8 cellular contexts compared by ENCODE assay signal in genomic region chr1:161398900-161399256, GRCh38. TPM values are rescaled to one million over a fixed set of nuclear protein-coding genes. Genes with fewer than 3 reads are reported as not detected.
DNase-seq lines count a peak whose midpoint lies in the region; ATAC-seq and TF ChIP-seq lines count a peak whose summit lies in the region.

No MANE protein-coding gene starts in this region.

- H3K4me3 Mint-ChIP-seq in naive thymus-derived CD4-positive, alpha-beta T cell = peak overlapping the region; percentile 93 to 99 (median 96)

- intact Hi-C loops in naive thymus-derived CD4-positive, alpha-beta T cell (cut with micrococcal nuclease) = loop anchor here (1.0 to 10.0 kb wide), 6 partner anchors 9 to 1474 kb away; partner anchors contain the start of gene TAGLN2 (in 1 of the 2)

- H3K27ac ChIP-seq in BLaER1 treated with 17β-estradiol and CSF1 and Interleukin-3, amounts not matched to agents 10 nM and 100 nM = peak overlapping the region; percentile 88 to 99 (median 95)
- H3K27ac ChIP-seq in HUES6 (ENCODE audit: low read depth, low read length) = peak overlapping the region; percentile 85
- peak overlapping the region; percentile 87 to 97 for H3K27ac ChIP-seq in coronary artery
- H3K27ac ChIP-seq in naive thymus-derived CD4-positive, alpha-beta T cell (ENCODE audit: low read depth, low read length) = peak overlapping the region; percentile 92

- ATAC-seq in naive thymus-derived CD4-positive, alpha-beta T cell = peak; percentile 28
- ATAC-seq in HG02571 (IDR thresholded peaks at IDR 0.05; ENCODE audit: unreplicated experiment) = no peak

- H3K27me3 Mint-ChIP-seq in naive thymus-derived CD4-positive, alpha-beta T cell = peaks cover 4 to 13% (median 7%) of the 10 kb centered on the region in 5 donors

- H3K4me1 ChIP-seq in BLaER1 treated with 17β-estradiol and CSF1 and Interleukin-3, amounts not matched to agents 10 nM and 100 nM = peaks cover 17 to 30% (median 22%) of the 10 kb centered on the region in 10 experiments
- H3K4me1 ChIP-seq in HUES6 (ENCODE audit: control insufficient read depth, insufficient read depth, low read length) = peaks cover 3% of the 10 kb centered on the region; the same call in 1 of the 2 replicates
- H3K4me1 ChIP-seq in naive thymus-derived CD4-positive, alpha-beta T cell (ENCODE audit: control insufficient read depth in 2 of 2, insufficient read depth in 2 of 2, low read length in 2 of 2) = peaks cover 11 to 13% of the 10 kb centered on the region in 2 donors

- TF ChIP-seq CTCF in coronary artery (IDR thresholded peaks at IDR 0.05) = no peak

- H3K4me1 Mint-ChIP-seq in naive thymus-derived CD4-positive, alpha-beta T cell = peaks cover 19 to 37% (median 27%) of the 10 kb centered on the region in 7 donors

- H3K9ac ChIP-seq in BLaER1 treated with 17β-estradiol and CSF1 and Interleukin-3, amounts not matched to agents 10 nM and 100 nM = peak overlapping the region; percentile 84 to 97 (median 92)
- peak overlapping the region; percentile 85 for H3K9ac ChIP-seq in HUES6 (ENCODE audit: low read length)

- POLR2A ChIA-PET in naive thymus-derived CD4-positive, alpha-beta T cell (lab: Charles Lee) = no interaction called here

- H3K4me3 ChIP-seq in BLaER1 treated with 17β-estradiol and CSF1 and Interleukin-3, amounts not matched to agents 10 nM and 100 nM = peak overlapping the region; percentile 64 to 87 (median 78)
- H3K4me3 ChIP-seq in HUES6 (ENCODE audit: low read depth, low read length) (peak overlapping the region; percentile 76), coronary artery (peak overlapping the region; percentile 80)
- H3K4me3 ChIP-seq in naive thymus-derived CD4-positive, alpha-beta T cell (ENCODE audit: low read length) = peak overlapping the region; percentile 91

- H3K4me2 ChIP-seq in BLaER1 treated with 17β-estradiol and CSF1 and Interleukin-3, amounts not matched to agents 10 nM and 100 nM = peak overlapping the region; percentile 66 to 91 (median 83)

- CTCF ChIA-PET in naive thymus-derived CD4-positive, alpha-beta T cell (lab: Charles Lee) = no interaction called here

- peaks cover 9 to 16% (median 13%) of the 10 kb centered on the region in 5 donors for H3K36me3 Mint-ChIP-seq in naive thymus-derived CD4-positive, alpha-beta T cell

- no peaks in the 10 kb centered on the region for H3K36me3 ChIP-seq in BLaER1 treated with 17β-estradiol and CSF1 and Interleukin-3, amounts not matched to agents 10 nM and 100 nM
- H3K36me3 ChIP-seq in HUES6 (ENCODE audit: control insufficient read depth, insufficient read depth, low read length) = no peaks in the 10 kb centered on the region
- H3K36me3 ChIP-seq in naive thymus-derived CD4-positive, alpha-beta T cell (ENCODE audit: control insufficient read depth in 2 of 3, insufficient read depth in 3 of 3, low read length in 3 of 3) = peaks cover 0 to 6% (median 0%) of the 10 kb centered on the region in 3 experiments

- H3K9me3 Mint-ChIP-seq in naive thymus-derived CD4-positive, alpha-beta T cell = peaks cover 0 to 12% (median 3%) of the 10 kb centered on the region in 11 donors

- peak overlapping the region; percentile 99 to 100 (median 99) for H3K27ac Mint-ChIP-seq in naive thymus-derived CD4-positive, alpha-beta T cell

- no peaks in the 10 kb centered on the region for H3K27me3 ChIP-seq in BLaER1 treated with 17β-estradiol and CSF1 and Interleukin-3, amounts not matched to agents 10 nM and 100 nM
- H3K27me3 ChIP-seq in HUES6 (ENCODE audit: control insufficient read depth, insufficient read depth, low read length) = no peaks in the 10 kb centered on the region
- H3K27me3 ChIP-seq in naive thymus-derived CD4-positive, alpha-beta T cell (ENCODE audit: control insufficient read depth in 2 of 2, insufficient read depth in 2 of 2, low read length in 2 of 2) = no peaks in the 10 kb centered on the region

- DNase-seq in coronary artery (ENCODE audit: low spot score) (no peak), COR-L47 (lab: John Stamatoyannopoulos, UW) (no peak), NCI-H1092 treated with DMSO at 0.1 percent for 48 hours (lab: John Stamatoyannopoulos, UW) (no peak), LoVo (ENCODE audit: low spot score) (no peak)
- DNase-seq in naive thymus-derived CD4-positive, alpha-beta T cell = no peak

- H3K9me3 ChIP-seq in BLaER1 treated with 17β-estradiol and CSF1 and Interleukin-3, amounts not matched to agents 10 nM and 100 nM (replicated peaks in 1 of 11) = no peaks in the 10 kb centered on the region
- no peaks in the 10 kb centered on the region for H3K9me3 ChIP-seq in HUES6 (ENCODE audit: control insufficient read depth, insufficient read depth, low read depth, low read length)
- no peaks in the 10 kb centered on the region for H3K9me3 ChIP-seq in naive thymus-derived CD4-positive, alpha-beta T cell (ENCODE audit: control insufficient read depth in 2 of 3, low read length in 3 of 3)

- H4K20me1 ChIP-seq in BLaER1 treated with 17β-estradiol and CSF1 and Interleukin-3, amounts not matched to agents 10 nM and 100 nM = no peaks in the 10 kb centered on the region

RNA-seq across cellular contexts. Expression of gene CFAP126, which starts 31.2 kb away (rescaled TPM):
- total RNA-seq in naive thymus-derived CD4-positive, alpha-beta T cell = not detected
- polyA plus RNA-seq in naive thymus-derived CD4-positive, alpha-beta T cell = not detected
